ENCODE assay signal across 16 cellular contexts in the genomic region with DNA sequence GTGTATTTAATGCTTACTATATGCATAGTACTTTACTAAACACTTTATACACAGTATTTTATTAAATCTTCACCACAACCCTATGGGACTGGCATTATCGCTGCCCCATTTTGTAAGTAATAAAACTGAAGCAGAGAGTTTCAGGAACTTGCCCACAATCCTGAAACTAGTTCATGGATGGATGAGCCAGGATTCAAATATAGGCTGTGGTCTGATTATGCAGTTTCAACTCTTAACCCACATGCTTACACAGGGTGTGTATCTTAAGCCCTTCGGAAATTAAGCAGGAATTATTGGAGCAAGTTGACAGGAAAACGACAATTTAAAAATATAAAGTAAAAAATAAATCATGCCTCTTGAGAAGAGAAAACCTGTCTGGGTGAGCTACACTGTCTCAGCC.
DNase-seq lines count a peak whose midpoint lies in the region; ATAC-seq lines count a peak whose summit lies in the region.
"Had no signal": no experiment of that assay in that cellular context is flagged by ENCODE, and none has a peak within 500 bp of the region (broad histone marks: within the 10 kb centered on the region; RNA-seq: fewer than 3 reads in every experiment).

No MANE protein-coding gene starts in this region.

- H3K36me3 ChIP-seq in BLaER1, result no peaks in the 10 kb centered on the region

- ATAC-seq in GM19395 (IDR thresholded peaks at IDR 0.05; ENCODE audit: unreplicated experiment), result peak; percentile 83
- peak; percentile 82 for ATAC-seq in HG02763 (IDR thresholded peaks at IDR 0.05; ENCODE audit: unreplicated experiment)
- peak; percentile 88 for ATAC-seq in HG03442 (IDR thresholded peaks at IDR 0.05; ENCODE audit: unreplicated experiment)
- no peak for ATAC-seq in HG02642 (IDR thresholded peaks at IDR 0.05; ENCODE audit: poor library complexity, unreplicated experiment)
- no peak for ATAC-seq in HG03342 (IDR thresholded peaks at IDR 0.05; ENCODE audit: unreplicated experiment)
- ATAC-seq: activated CD8-positive, alpha-beta T cell treated with anti-CD3 and anti-CD28 coated beads, Interleukin-2, amount 10 ng/mL, durations not matched to agents 7 days and 5 days; activated naive CD8-positive, alpha-beta T cell treated with anti-CD3 and anti-CD28 coated beads, Interleukin-2, amount 50 U/mL, for 24 hours; esophagus mucosa had no signal

- 0 out of 2 replicates have a peak overlapping the region, but pooled peaks have one; percentile 24 for H3K27ac ChIP-seq in BLaER1
- H3K27ac ChIP-seq: VCaP had no signal

- H3K4me3 ChIP-seq in BLaER1, result no peak overlapping the region; the same call in 1 of the 2 replicates

- H4K20me1 ChIP-seq in BLaER1, result no peaks in the 10 kb centered on the region

- H3K9me3 ChIP-seq in BLaER1, result no peaks in the 10 kb centered on the region

- H3K4me1 ChIP-seq in BLaER1, result peaks cover 46% of the 10 kb centered on the region

- peak overlapping the region; percentile 73 for H3K4me2 ChIP-seq in BLaER1

- H3K9ac ChIP-seq in BLaER1, result no peak overlapping the region

- no peaks in the 10 kb centered on the region for H3K27me3 ChIP-seq in BLaER1

- no peak for DNase-seq in hippocampal formation (lab: John Stamatoyannopoulos, UW)
- no peak for DNase-seq in activated CD4-positive, CD25-positive, alpha-beta regulatory T cell (lab: John Stamatoyannopoulos, UW)
- DNase-seq: 8988T; activated CD8-positive, alpha-beta T cell treated with anti-CD3 and anti-CD28 coated beads, Interleukin-2, amount 10 ng/mL, durations not matched to agents 7 days and 5 days; activated naive CD8-positive, alpha-beta T cell treated with anti-CD3 and anti-CD28 coated beads, Interleukin-2, amount 50 U/mL, for 24 hours; islet precursor cell; mesenchymal stem cell; NCI-H1417 treated with DMSO at 0.1 percent for 48 hours had no signal

Comparison
In these comparisons a context has a peak if more than half of its experiments do, and no peak if none do; other contexts are left out.
1. ATAC-seq: peak in GM19395 (single experiment), HG02763 (single experiment) and HG03442 (single experiment); none in HG02642 (single experiment) and HG03342 (single experiment).